Comparison of ENCODE assay signal across 8 cellular contexts in the genomic region with DNA sequence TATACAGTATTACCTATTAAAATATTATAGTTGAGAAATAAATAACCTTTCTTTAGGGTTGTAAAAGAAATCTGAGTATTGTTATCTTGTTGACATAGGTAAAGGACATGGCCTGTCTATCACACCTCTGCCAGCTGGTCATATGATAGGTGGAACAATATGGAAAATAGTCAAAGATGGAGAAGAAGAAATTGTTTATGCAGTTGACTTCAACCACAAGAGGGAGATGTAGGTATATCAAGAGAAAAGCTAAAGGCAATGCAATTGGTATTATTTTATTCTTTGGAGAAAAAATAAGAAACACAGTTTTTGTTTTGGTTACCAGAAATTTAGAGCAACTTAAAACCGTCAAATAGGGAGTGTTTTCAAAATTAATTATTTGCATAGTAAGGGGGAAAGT. TPM values are rescaled to one million over a fixed set of nuclear protein-coding genes. Genes with fewer than 3 reads are reported as not detected.
A peak's percentile ranks its signal among the peaks of the same experiment; 100 is the strongest.
DNase-seq lines count a peak whose midpoint lies in the region; ATAC-seq and TF ChIP-seq lines count a peak whose summit lies in the region.

No MANE protein-coding gene starts in this region.

- no TSS peak for BruUV-seq in mammary epithelial cell (replicated peaks; lab: Mats Ljungman, UMichigan)

- CTCF ChIA-PET in mammary epithelial cell (lab: Charles Lee; ENCODE audit: low non-redundant PET): interaction anchor here (0.7 kb wide), 1 partner anchor 317 kb away, joined by 4 read pairs; no protein-coding TSS in a partner anchor

- no peaks in the 10 kb centered on the region for H3K9me3 Mint-ChIP-seq in nephron

- ATAC-seq in DND-41 (ENCODE audit: insufficient read depth, low read depth): peak; percentile 33; the same call in 2 of the 3 replicates
- ATAC-seq in HG02970 (IDR thresholded peaks at IDR 0.05; ENCODE audit: low FRiP score, unreplicated experiment): no peak
- no peak for ATAC-seq in HG03025 (IDR thresholded peaks at IDR 0.05; ENCODE audit: low FRiP score, unreplicated experiment)

- intact Hi-C loops in mammary epithelial cell (cut with micrococcal nuclease): loop anchor here (1.0 kb wide), 3 partner anchors 321 to 546 kb away; no protein-coding TSS in a partner anchor

- no peak overlapping the region for H3K9ac ChIP-seq in DND-41 (ENCODE audit: low read depth, low read length)
- H3K9ac ChIP-seq in mammary epithelial cell (ENCODE audit: insufficient read depth, low read length): no peak overlapping the region

- WGBS in mammary epithelial cell (ENCODE audit: low coverage, missing lambda C conversion rate): 6% methylated on average over 1 of the region's 1 CpG

- peaks cover 48% of the 10 kb centered on the region for H3K36me3 Mint-ChIP-seq in nephron (ENCODE audit: low read depth)

- H3K79me2 ChIP-seq in DND-41 (ENCODE audit: insufficient read depth, low read length) (no peaks in the 10 kb centered on the region), mammary epithelial cell (ENCODE audit: insufficient read depth, low read length) (no peaks in the 10 kb centered on the region)

- TF ChIP-seq CTCF in DND-41 (IDR thresholded peaks at IDR 0.05; ENCODE audit: borderline replicate concordance, extremely low read depth, low read length, poor library complexity, severe bottlenecking) (peak; percentile 57), mammary epithelial cell (conservative IDR thresholded peaks at IDR 0.05 in 1 of 2, IDR thresholded peaks at IDR 0.05 in 1 of 2; ENCODE audit: extremely low read depth in 1 of 2, insufficient read depth in 1 of 2, low read depth in 1 of 2, low read length in 2 of 2) (peak; percentile 26 to 55), nephron (IDR thresholded peaks at IDR 0.05; ENCODE audit: unreplicated experiment in 3 of 3) (peak; percentile 51 to 69 (median 63))

- no peaks in the 10 kb centered on the region for H3K27me3 Mint-ChIP-seq in nephron (ENCODE audit: low read depth)

- no peaks in the 10 kb centered on the region for H3K4me1 Mint-ChIP-seq in nephron

- dilution Hi-C loops in mammary epithelial cell (cut with HindIII; ENCODE audit: low sequenced_read_pairs): no loop called here

- H3K4me3 ChIP-seq in DND-41 (ENCODE audit: low read depth in 1 of 2, low read length in 2 of 2): no peak overlapping the region
- H3K4me3 ChIP-seq in mammary epithelial cell (replicated peaks in 1 of 3; ENCODE audit: insufficient read depth in 1 of 3, low read depth in 2 of 3, low read length in 3 of 3): no peak overlapping the region

- H3K9me3 ChIP-seq in DND-41 (ENCODE audit: insufficient read depth, low read length, severe bottlenecking) (no peaks in the 10 kb centered on the region), mammary epithelial cell (replicated peaks; ENCODE audit: insufficient read depth, low read length) (no peaks in the 10 kb centered on the region)

- H3K4me3 Mint-ChIP-seq in nephron: no peak overlapping the region

- H3K4me2 ChIP-seq in DND-41 (ENCODE audit: insufficient read depth, low read length) (no peak overlapping the region), mammary epithelial cell (ENCODE audit: insufficient read depth, low read depth, low read length) (no peak overlapping the region)

- H3K4me1 ChIP-seq in DND-41 (ENCODE audit: insufficient read depth, low read length): no peaks in the 10 kb centered on the region
- no peaks in the 10 kb centered on the region for H3K4me1 ChIP-seq in mammary epithelial cell (ENCODE audit: insufficient read depth, low read length)

- DNase-seq in DND-41 (no peak), MV-4-11 (lab: John Stamatoyannopoulos, UW) (peak; percentile 19), mammary epithelial cell (peak; percentile 4), NCI-H1436 treated with DMSO at 0.1 percent for 48 hours (lab: John Stamatoyannopoulos, UW) (no peak), GOT3 (lab: John Stamatoyannopoulos, UW) (no peak)

- no peaks in the 10 kb centered on the region for H4K20me1 ChIP-seq in DND-41 (ENCODE audit: insufficient read depth, low read length)
- no peaks in the 10 kb centered on the region for H4K20me1 ChIP-seq in mammary epithelial cell (ENCODE audit: insufficient read depth, low read length)

- H3K27ac Mint-ChIP-seq in nephron: no peak overlapping the region

- H3K27me3 ChIP-seq in DND-41 (ENCODE audit: insufficient read depth, low read length, poor library complexity) (no peaks in the 10 kb centered on the region), mammary epithelial cell (ENCODE audit: insufficient read depth, low read length) (no peaks in the 10 kb centered on the region)

- H2AFZ ChIP-seq in DND-41 (ENCODE audit: low read depth, low read length) (no peak overlapping the region), mammary epithelial cell (ENCODE audit: low read depth, low read length) (no peak overlapping the region)

- in situ Hi-C loops in mammary epithelial cell (cut with MboI; ENCODE audit: low sequenced_read_pairs in 2 of 2): no loop called here

- H3K27ac ChIP-seq in DND-41 (ENCODE audit: low read length) (no peak overlapping the region), mammary epithelial cell (ENCODE audit: insufficient read depth, low read depth, low read length) (no peak overlapping the region)

- peaks cover 87% of the 10 kb centered on the region for H3K36me3 ChIP-seq in DND-41 (ENCODE audit: insufficient read depth, low read length)
- H3K36me3 ChIP-seq in mammary epithelial cell (ENCODE audit: insufficient read depth, low read length): peaks cover 36% of the 10 kb centered on the region

RNA-seq across cellular contexts. Expression of gene CPSF2, which starts 13.5 kb away (rescaled TPM):
- 10 to 100 TPM; 33.7 to 85.5 TPM for total RNA-seq in mammary epithelial cell
- 22.1 TPM for polyA plus RNA-seq in mammary epithelial cell
- polyA minus RNA-seq in mammary epithelial cell: 30.5 TPM

RNA-seq across cellular contexts. Expression of gene NDUFB1, which starts 13.8 kb away (rescaled TPM):
- total RNA-seq in mammary epithelial cell: 100 to 1,000 TPM in 1 of 2 donors, 10 to 100 TPM in 1; 79.9 to 110 TPM
- 192 TPM for polyA plus RNA-seq in mammary epithelial cell
- polyA minus RNA-seq in mammary epithelial cell: 160 TPM

RNA-seq across cellular contexts. Expression of gene ATXN3, which starts 28.9 kb away (rescaled TPM):
- total RNA-seq in mammary epithelial cell: 10 to 100 TPM; 21.8 to 25.5 TPM
- 12.7 TPM for polyA plus RNA-seq in mammary epithelial cell
- 13.6 TPM for polyA minus RNA-seq in mammary epithelial cell

Comparison
In these comparisons a context has a peak if more than half of its experiments do, and no peak if none do; other contexts are left out.
1. DNase-seq: peak in MV-4-11 (single experiment) and mammary epithelial cell (single experiment); none in DND-41 (single experiment), NCI-H1436 treated with DMSO at 0.1 percent for 48 hours (single experiment) and GOT3 (single experiment).
2. Peak in every context shown above with its lines, with median percentiles within 50 percentile points of each other: CTCF ChIP-seq.